ENCODE assay signal across 8 cellular contexts in genomic region chr14:105067140-105067968, GRCh38. TPM values are rescaled to one million over a fixed set of nuclear protein-coding genes. Genes with fewer than 3 reads are reported as not detected.
DNase-seq lines count a peak whose midpoint lies in the region; ATAC-seq, FAIRE-seq and TF ChIP-seq lines count a peak whose summit lies in the region.

No MANE protein-coding gene starts in this region.

- no peak overlapping the region for H3K9ac ChIP-seq in HepG2 (ENCODE audit: insufficient read depth, low read depth, low read length)
- H3K9ac ChIP-seq in mesendoderm (ENCODE audit: low read length), result no peak overlapping the region

- no peak for TF ChIP-seq CTCF in HepG2 (CRISPR knock-in tag; IDR thresholded peaks at IDR 0.05)
- TF ChIP-seq CTCF in vagina (IDR thresholded peaks at IDR 0.05), result no peak
- TF ChIP-seq CTCF in heart right ventricle (IDR thresholded peaks at IDR 0.05), result no peak

- no peak overlapping the region for H4K8ac ChIP-seq in mesendoderm (ENCODE audit: low read depth, low read length)

- DNase-seq in LHCN-M2 (ENCODE audit: low read depth) (peak; percentile 21), activated T-cell treated with anti-CD3 and anti-CD28 coated beads for 4 hours (peak; percentile 50), HepG2 (ENCODE audit: low spot score) (no peak), vagina (ENCODE audit: extremely low spot score in 2 of 2) (no peak), mesendoderm (no peak), heart right ventricle (no peak), ureter (ENCODE audit: low spot score) (no peak)

- POLR2A ChIA-PET in HepG2 (lab: Yijun Ruan, JAX), result no interaction called here

- intact Hi-C loops in HepG2 (cut with micrococcal nuclease; ENCODE audit: unreplicated experiment), result no loop called here
- intact Hi-C loops in vagina (cut with DNase I), result no loop called here
- intact Hi-C loops in heart right ventricle (cut with DNase I), result no loop called here

- no peak for FAIRE-seq in HepG2 (lab: Jason Lieb, UNC)

- H3K4me1 ChIP-seq in ACC112 (ENCODE audit: control insufficient read depth, insufficient read depth, low read length, unreplicated experiment) (peaks cover 27% of the 10 kb centered on the region), HepG2 (ENCODE audit: insufficient read depth, low read length) (peaks cover 13% of the 10 kb centered on the region), vagina (no peaks in the 10 kb centered on the region), mesendoderm (ENCODE audit: control insufficient read depth, low read depth, low read length) (no peaks in the 10 kb centered on the region), heart right ventricle (peaks cover 0 to 83% (median 10%) of the 10 kb centered on the region in 9 donors)

- no peaks in the 10 kb centered on the region for H4K20me1 ChIP-seq in HepG2 (ENCODE audit: insufficient read depth, low read length)

- no peak overlapping the region for H3K18ac ChIP-seq in mesendoderm (ENCODE audit: low read length)

- H3K4me2 ChIP-seq in HepG2 (ENCODE audit: low read depth, low read length) (no peak overlapping the region), mesendoderm (ENCODE audit: low read length) (no peak overlapping the region)

- H4K5ac ChIP-seq in mesendoderm (ENCODE audit: low read length), result no peak overlapping the region

- H3K79me2 ChIP-seq in ACC112 (ENCODE audit: control insufficient read depth, insufficient read depth, low read length, unreplicated experiment) (no peaks in the 10 kb centered on the region), HepG2 (ENCODE audit: insufficient read depth, low read length) (no peaks in the 10 kb centered on the region), mesendoderm (ENCODE audit: control insufficient read depth, insufficient read depth, low read length) (no peaks in the 10 kb centered on the region)

- CTCF ChIA-PET in HepG2 (lab: Yijun Ruan, JAX; ENCODE audit: low intra/inter-chr PET ratio, low total read pairs), result no interaction called here

- no peaks in the 10 kb centered on the region for H3K79me1 ChIP-seq in mesendoderm (ENCODE audit: low read length)

- in situ Hi-C loops in HepG2 (cut with HindIII; ENCODE audit: extremely low pct_ligation_motif_present, low pct_unique_long_range_greater_than_20kb), result no loop called here

- no peak overlapping the region for H3K4ac ChIP-seq in mesendoderm (ENCODE audit: low read depth, low read length)

- H2AFZ ChIP-seq in ACC112 (ENCODE audit: low read length, unreplicated experiment) (peak overlapping the region; percentile 83), HepG2 (ENCODE audit: low read length) (no peak overlapping the region)

- no peak overlapping the region for H2AK5ac ChIP-seq in mesendoderm (ENCODE audit: low read length)

- no peak overlapping the region for H2BK5ac ChIP-seq in mesendoderm (ENCODE audit: low read length)

- no peak overlapping the region for H3K23ac ChIP-seq in mesendoderm (ENCODE audit: low read length)

- H2BK15ac ChIP-seq in mesendoderm (replicated peaks; ENCODE audit: low read depth), result no peak overlapping the region

- H3K36me3 ChIP-seq in ACC112 (ENCODE audit: insufficient read depth, low read length) (no peaks in the 10 kb centered on the region), HepG2 (replicated peaks in 1 of 2; ENCODE audit: control insufficient read depth in 1 of 2, insufficient read depth in 2 of 2, low read length in 2 of 2) (no peaks in the 10 kb centered on the region), vagina (no peaks in the 10 kb centered on the region), mesendoderm (ENCODE audit: control insufficient read depth, insufficient read depth, low read length) (no peaks in the 10 kb centered on the region), heart right ventricle (no peaks in the 10 kb centered on the region)

- no peak overlapping the region for H3K56ac ChIP-seq in mesendoderm (ENCODE audit: low read length)

- H2BK120ac ChIP-seq in mesendoderm (ENCODE audit: low read depth, low read length), result no peak overlapping the region

- no peak overlapping the region for H3K27ac ChIP-seq in ACC112 (ENCODE audit: low read depth, low read length)
- H3K27ac ChIP-seq in HepG2 (ENCODE audit: extremely low read length, insufficient read depth, low read length), result no peak overlapping the region
- H3K27ac ChIP-seq in vagina, result no peak overlapping the region
- H3K27ac ChIP-seq in mesendoderm (ENCODE audit: low read depth, low read length), result no peak overlapping the region
- peak overlapping the region in 1 of 10 donors; percentile 96 for H3K27ac ChIP-seq in heart right ventricle

- H3K27me3 ChIP-seq in ACC112 (ENCODE audit: insufficient read depth, low read length) (no peaks in the 10 kb centered on the region), HepG2 (ENCODE audit: control insufficient read depth in 1 of 2, insufficient read depth in 2 of 2, low read length in 2 of 2) (peaks cover 8 to 45% of the 10 kb centered on the region in 2 experiments; a peak in 4 of 5 replicates), vagina (no peaks in the 10 kb centered on the region), mesendoderm (ENCODE audit: insufficient read depth, low read length, poor library complexity) (no peaks in the 10 kb centered on the region), heart right ventricle (peaks cover 0 to 25% (median 0%) of the 10 kb centered on the region in 7 donors)

- TF ChIP-seq RAD21 in HepG2 (CRISPR knock-in tag; IDR thresholded peaks at IDR 0.05), result no peak

- 24% methylated on average over 8 of the region's 18 CpGs for WGBS in HepG2 (ENCODE audit: low lambda C conversion rate)
- WGBS in mesendoderm (ENCODE audit: extremely low coverage, insufficient coverage, low lambda C conversion rate), result no CpG with 5 or more reads among the region's 18 CpGs
- 69 to 76% methylated on average over 18 of the region's 18 CpGs for WGBS in heart right ventricle, 2 donors

- H3K4me3 ChIP-seq in ACC112 (ENCODE audit: low read depth, low read length), result no peak overlapping the region
- H3K4me3 ChIP-seq in HepG2 (replicated peaks in 1 of 3; ENCODE audit: insufficient read depth in 1 of 3, low read depth in 2 of 3, low read length in 3 of 3), result no peak overlapping the region
- H3K4me3 ChIP-seq in vagina, result no peak overlapping the region
- H3K4me3 ChIP-seq in mesendoderm (ENCODE audit: low read length), result no peak overlapping the region
- no peak overlapping the region for H3K4me3 ChIP-seq in heart right ventricle

- no TSS peak for BruUV-seq in HepG2 (replicated peaks; lab: Mats Ljungman, UMichigan)

- H3K9me3 ChIP-seq in HepG2 (ENCODE audit: low read length) (no peaks in the 10 kb centered on the region), vagina (no peaks in the 10 kb centered on the region), heart right ventricle (no peaks in the 10 kb centered on the region)

- ATAC-seq in HepG2, result no peak; the same call in 1 of the 3 replicates
- ATAC-seq in heart right ventricle, result no peak

- TF ChIP-seq POLR2A in HepG2 (IDR thresholded peaks at IDR 0.05; ENCODE audit: insufficient read depth in 1 of 2, low read depth in 2 of 2, low read length in 2 of 2) (no peak), vagina (IDR thresholded peaks at IDR 0.05) (no peak)

- TF ChIP-seq EP300 in HepG2 (IDR thresholded peaks at IDR 0.05; ENCODE audit: low read depth in 2 of 2, low read length in 2 of 2) (no peak), HepG2 (CRISPR knock-in tag; IDR thresholded peaks at IDR 0.05; ENCODE audit: borderline replicate concordance) (no peak)

RNA-seq across cellular contexts. Expression of gene GPR132, which starts 2.1 kb away (rescaled TPM):
- total RNA-seq in LHCN-M2 (2014; rRNA removed), result not detected in 2 replicates
- not detected for polyA plus RNA-seq in LHCN-M2 (2012)
- total RNA-seq in HepG2 (2016; rRNA removed; fragmentation: Illumina TruSeq; extraction: Trizol), result not detected in 2 replicates
- total RNA-seq in HepG2 (2016; cell fraction: cytosol; rRNA removed; fragmentation: Illumina TruSeq; extraction: Trizol; ENCODE audit: low read depth), result not detected in 2 replicates
- not detected in 2 replicates for total RNA-seq in HepG2 (2016; cell fraction: insoluble cytoplasmic fraction; rRNA removed; fragmentation: Illumina TruSeq; extraction: Trizol)
- total RNA-seq in HepG2 (2016; cell fraction: membrane; rRNA removed; fragmentation: Illumina TruSeq; extraction: Trizol), result not detected in 2 replicates
- total RNA-seq in HepG2 (2016; cell fraction: nucleus; rRNA removed; fragmentation: Illumina TruSeq; extraction: Trizol), result not detected in 2 replicates
- polyA plus RNA-seq in HepG2 (2011; rRNA removed), result not detected in 2 replicates
- polyA plus RNA-seq in HepG2 (2011; cell fraction: cytosol; rRNA removed), result not detected in 2 replicates
- 0.05 TPM in 1 of 2 replicates, not detected in the other for polyA plus RNA-seq in HepG2 (2011; cell fraction: nucleus; rRNA removed)
- not detected in 2 replicates for polyA plus RNA-seq in HepG2 (2012)
- not detected in 2 replicates for polyA plus RNA-seq in HepG2 (2016; cell fraction: cytosol; fragmentation: Illumina TruSeq; extraction: Trizol; ENCODE audit: low read depth)
- not detected in 2 replicates for polyA plus RNA-seq in HepG2 (2016; cell fraction: insoluble cytoplasmic fraction; fragmentation: Illumina TruSeq; extraction: Trizol; ENCODE audit: low read depth)
- polyA plus RNA-seq in HepG2 (2016; cell fraction: membrane; fragmentation: Illumina TruSeq; extraction: Trizol; ENCODE audit: low read depth), result not detected in 2 replicates
- polyA plus RNA-seq in HepG2 (2016; cell fraction: nucleus; fragmentation: Illumina TruSeq; extraction: Trizol; ENCODE audit: insufficient read depth, low read depth), result not detected in 2 replicates
- polyA minus RNA-seq in HepG2 (2011; rRNA and poly(A)+ RNA removed; ENCODE audit: low replicate concordance), result 0.09 TPM in 1 of 2 replicates, not detected in the other
- not detected in 2 replicates for polyA minus RNA-seq in HepG2 (2011; cell fraction: cytosol; rRNA and poly(A)+ RNA removed)
- not detected in 2 replicates for polyA minus RNA-seq in HepG2 (2011; cell fraction: nucleus; rRNA and poly(A)+ RNA removed)
- 9.1 TPM for total RNA-seq in vagina
- polyA plus RNA-seq in mesendoderm (2013, experiment 1 of 2), result not detected
- polyA plus RNA-seq in mesendoderm (2013, experiment 2 of 2), result not detected
- 1 to 10 TPM in 2 of 10 donors, under 1 TPM in 8; 0.19 to 4.1 (median 0.82) TPM for total RNA-seq in heart right ventricle
- polyA plus RNA-seq in heart right ventricle, result under 1 TPM; 0.35 to 0.88 TPM
- total RNA-seq in ureter, result 1.5 TPM

RNA-seq across cellular contexts. Expression of gene CDCA4, which starts 46.5 kb away (rescaled TPM):
- total RNA-seq in LHCN-M2 (2014; rRNA removed) (63.1 and 63.6 TPM in 2 replicates), HepG2 (2016; rRNA removed; fragmentation: Illumina TruSeq; extraction: Trizol) (42.1 and 43.1 TPM in 2 replicates), vagina (15.2 TPM), heart right ventricle (1 to 10 TPM; 1.5 to 6.4 (median 2.0) TPM), ureter (8.1 TPM)
- polyA plus RNA-seq in LHCN-M2 (2012), result 21.3 TPM
- total RNA-seq in HepG2 (2016; cell fraction: cytosol; rRNA removed; fragmentation: Illumina TruSeq; extraction: Trizol; ENCODE audit: low read depth), result 9.0 and 12.4 TPM in 2 replicates
- total RNA-seq in HepG2 (2016; cell fraction: insoluble cytoplasmic fraction; rRNA removed; fragmentation: Illumina TruSeq; extraction: Trizol), result 41.3 and 41.8 TPM in 2 replicates
- 34.3 and 35.7 TPM in 2 replicates for total RNA-seq in HepG2 (2016; cell fraction: membrane; rRNA removed; fragmentation: Illumina TruSeq; extraction: Trizol)
- 19.4 and 21.5 TPM in 2 replicates for total RNA-seq in HepG2 (2016; cell fraction: nucleus; rRNA removed; fragmentation: Illumina TruSeq; extraction: Trizol)
- polyA plus RNA-seq in HepG2 (2011; rRNA removed) (17.7 and 19.7 TPM in 2 replicates), heart right ventricle (1 to 10 TPM; 2.7 to 3.2 TPM)
- 13.7 and 20.7 TPM in 2 replicates for polyA plus RNA-seq in HepG2 (2011; cell fraction: cytosol; rRNA removed)
- 8.9 and 10.9 TPM in 2 replicates for polyA plus RNA-seq in HepG2 (2011; cell fraction: nucleus; rRNA removed)
- polyA plus RNA-seq in HepG2 (2012), result 11.9 and 18.4 TPM in 2 replicates
- polyA plus RNA-seq in HepG2 (2016; cell fraction: cytosol; fragmentation: Illumina TruSeq; extraction: Trizol; ENCODE audit: low read depth), result 7.6 and 8.1 TPM in 2 replicates
- 44.8 and 50.0 TPM in 2 replicates for polyA plus RNA-seq in HepG2 (2016; cell fraction: insoluble cytoplasmic fraction; fragmentation: Illumina TruSeq; extraction: Trizol; ENCODE audit: low read depth)
- polyA plus RNA-seq in HepG2 (2016; cell fraction: membrane; fragmentation: Illumina TruSeq; extraction: Trizol; ENCODE audit: low read depth), result 24.5 and 25.1 TPM in 2 replicates
- polyA plus RNA-seq in HepG2 (2016; cell fraction: nucleus; fragmentation: Illumina TruSeq; extraction: Trizol; ENCODE audit: insufficient read depth, low read depth), result 33.7 and 34.8 TPM in 2 replicates
- polyA minus RNA-seq in HepG2 (2011; rRNA and poly(A)+ RNA removed; ENCODE audit: low replicate concordance), result 30.0 and 31.4 TPM in 2 replicates
- polyA minus RNA-seq in HepG2 (2011; cell fraction: cytosol; rRNA and poly(A)+ RNA removed), result 11.2 and 15.5 TPM in 2 replicates
- 6.6 and 8.0 TPM in 2 replicates for polyA minus RNA-seq in HepG2 (2011; cell fraction: nucleus; rRNA and poly(A)+ RNA removed)
- polyA plus RNA-seq in mesendoderm (2013, experiment 1 of 2), result 41.6 TPM
- 41.5 TPM for polyA plus RNA-seq in mesendoderm (2013, experiment 2 of 2)

Comparison
In these comparisons a context has a peak if more than half of its experiments do, and no peak if none do; other contexts are left out.
1. DNase-seq: peak in LHCN-M2 (single experiment) and activated T-cell treated with anti-CD3 and anti-CD28 coated beads for 4 hours (single experiment); none in HepG2 (single experiment), vagina (0 of 2), mesendoderm (single experiment), heart right ventricle (0 of 2) and ureter (single experiment).